Comparison of ENCODE assay signal across 14 cellular contexts in the genomic region with DNA sequence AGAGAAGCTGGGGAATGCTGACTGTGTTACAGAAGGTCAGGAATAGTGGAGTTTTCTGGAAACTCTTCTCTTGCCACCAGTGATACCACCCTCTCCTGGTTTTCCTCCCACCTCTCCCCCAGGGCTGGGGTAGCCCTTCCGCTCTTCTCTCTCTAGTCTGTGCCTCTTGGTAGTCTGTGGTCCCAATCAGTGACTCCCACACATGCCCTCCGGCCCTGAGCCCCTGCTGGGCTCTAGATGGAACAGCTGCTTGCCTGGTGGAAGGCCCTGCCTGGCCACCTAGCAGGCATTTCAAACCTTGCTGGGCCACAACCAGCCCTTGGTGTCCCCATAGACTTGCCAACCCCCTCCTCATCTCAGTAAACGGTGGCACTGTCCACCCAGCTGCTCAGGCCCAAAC. TPM values are rescaled to one million over a fixed set of nuclear protein-coding genes. Genes with fewer than 3 reads are reported as not detected.
DNase-seq lines count a peak whose midpoint lies in the region; ATAC-seq and TF ChIP-seq lines count a peak whose summit lies in the region.
"Had no signal": no experiment of that assay in that cellular context is flagged by ENCODE, and none has a peak within 500 bp of the region (broad histone marks: within the 10 kb centered on the region; RNA-seq: fewer than 3 reads in every experiment).

No MANE protein-coding gene starts in this region.

- ATAC-seq in thoracic aorta (ENCODE audit: insufficient number of reproducible peaks, low FRiP score, low read depth) (no peak), HG02642 (IDR thresholded peaks at IDR 0.05; ENCODE audit: poor library complexity, unreplicated experiment) (no peak)

- peak overlapping the region; percentile 99 to 100 (median 99) for H3K27ac Mint-ChIP-seq in brain
- H3K27ac Mint-ChIP-seq: activated T-helper 1 cell treated with anti-CD3 and anti-CD28 coated beads, Interleukin-12 subunit alpha, Interleukin-12 subunit beta, Interleukin-2, Interleukin-4 antibody, amounts not matched to agents 30 ng/mL and 10 ng/mL and 1 ng/mL, durations not matched to agents 14 hours and 24 hours and 36 hours had no signal

- H3K9me3 ChIP-seq in muscle layer of colon (ENCODE audit: low read length) (no peaks in the 10 kb centered on the region), thoracic aorta (no peaks in the 10 kb centered on the region)

- no peak overlapping the region for H3K4me3 Mint-ChIP-seq in brain
- H3K4me3 Mint-ChIP-seq: activated T-helper 1 cell treated with anti-CD3 and anti-CD28 coated beads, Interleukin-12 subunit alpha, Interleukin-12 subunit beta, Interleukin-2, Interleukin-4 antibody, amounts not matched to agents 30 ng/mL and 10 ng/mL and 1 ng/mL, durations not matched to agents 14 hours and 24 hours and 36 hours had no signal

- H3K4me1 ChIP-seq in muscle layer of colon (ENCODE audit: insufficient read depth, low read length), result peaks cover 92% of the 10 kb centered on the region
- H3K4me1 ChIP-seq in thoracic aorta (ENCODE audit: control insufficient read depth in 1 of 2, low read depth in 2 of 2), result peaks cover 50 to 89% of the 10 kb centered on the region in 2 donors

- H3K4me1 Mint-ChIP-seq in brain, result peaks cover 96% of the 10 kb centered on the region

- DNase-seq in NCI-H1417 (lab: John Stamatoyannopoulos, UW) (peak in 2 of 3 experiments; percentile 54 to 64), NCI-H1417 treated with DMSO at 0.1 percent for 48 hours (lab: John Stamatoyannopoulos, UW) (no peak), thoracic aorta (ENCODE audit: low spot score) (no peak), HCEC 1CT (no peak), NCI-H1105 (lab: John Stamatoyannopoulos, UW) (no peak)
- DNase-seq: 8988T, DMS53, NCI-H446 treated with DMSO at 0.1 percent for 48 hours had no signal

- H3K27ac ChIP-seq in muscle layer of colon (ENCODE audit: low read depth, low read length), result peak overlapping the region; percentile 90
- peak overlapping the region; percentile 87 to 96 for H3K27ac ChIP-seq in thoracic aorta
- H3K27ac ChIP-seq: KMS-11, VCaP had no signal

- no peaks in the 10 kb centered on the region for H3K27me3 Mint-ChIP-seq in brain

- peaks cover 0 to 5% (median 0%) of the 10 kb centered on the region in 5 experiments for H3K9me3 Mint-ChIP-seq in brain
- H3K9me3 Mint-ChIP-seq: activated T-helper 1 cell treated with anti-CD3 and anti-CD28 coated beads, Interleukin-12 subunit alpha, Interleukin-12 subunit beta, Interleukin-2, Interleukin-4 antibody, amounts not matched to agents 30 ng/mL and 10 ng/mL and 1 ng/mL, durations not matched to agents 14 hours and 24 hours and 36 hours had no signal

- no peaks in the 10 kb centered on the region for H3K36me3 ChIP-seq in muscle layer of colon (ENCODE audit: insufficient read depth, low read length)
- no peaks in the 10 kb centered on the region for H3K36me3 ChIP-seq in thoracic aorta

- H3K9ac ChIP-seq in muscle layer of colon (ENCODE audit: low read length), result no peak overlapping the region
- H3K9ac ChIP-seq: KMS-11 had no signal

- H3K4me3 ChIP-seq in muscle layer of colon (ENCODE audit: low read depth in 1 of 2, low read length in 2 of 2) (no peak overlapping the region), thoracic aorta (no peak overlapping the region)

- H3K27me3 ChIP-seq in muscle layer of colon (ENCODE audit: control insufficient read depth in 1 of 2, insufficient read depth in 2 of 2, low read length in 2 of 2) (no peaks in the 10 kb centered on the region), thoracic aorta (replicated peaks; ENCODE audit: insufficient read depth) (no peaks in the 10 kb centered on the region)

- peaks cover 8% of the 10 kb centered on the region for H3K36me3 Mint-ChIP-seq in brain

- no peak for TF ChIP-seq CTCF in brain (conservative IDR thresholded peaks at IDR 0.05)
- no peak for TF ChIP-seq CTCF in thoracic aorta (IDR thresholded peaks at IDR 0.05)

RNA-seq across cellular contexts. Expression of a gene that starts 15.2 kb away (rescaled TPM):
- 231 TPM for polyA plus RNA-seq in brain (ENCODE audit: insufficient read depth, low read depth, low replicate concordance)
- total RNA-seq in thoracic aorta, result 10 to 100 TPM; 57.3 to 58.5 TPM

RNA-seq across cellular contexts. Expression of a gene that starts 54.7 kb away (rescaled TPM):
- polyA plus RNA-seq in brain (ENCODE audit: insufficient read depth, low read depth, low replicate concordance), result 6.7 TPM
- total RNA-seq in thoracic aorta, result 10 to 100 TPM; 11.9 to 55.6 TPM
- total RNA-seq: activated T-helper 1 cell treated with anti-CD3 and anti-CD28 coated beads, Interleukin-12 subunit alpha, Interleukin-12 subunit beta, Interleukin-2, Interleukin-4 antibody, amounts not matched to agents 30 ng/mL and 10 ng/mL and 1 ng/mL, durations not matched to agents 14 hours and 24 hours and 36 hours had no signal

Comparison
In these comparisons a context has a peak if more than half of its experiments do, and no peak if none do; other contexts are left out.
1. DNase-seq: peak in NCI-H1417 (2 of 3); none in NCI-H1417 treated with DMSO at 0.1 percent for 48 hours (single experiment), thoracic aorta (single experiment), HCEC 1CT (single experiment) and NCI-H1105 (single experiment).